Comparison of ENCODE assay signal across 9 cellular contexts in the genomic region with DNA sequence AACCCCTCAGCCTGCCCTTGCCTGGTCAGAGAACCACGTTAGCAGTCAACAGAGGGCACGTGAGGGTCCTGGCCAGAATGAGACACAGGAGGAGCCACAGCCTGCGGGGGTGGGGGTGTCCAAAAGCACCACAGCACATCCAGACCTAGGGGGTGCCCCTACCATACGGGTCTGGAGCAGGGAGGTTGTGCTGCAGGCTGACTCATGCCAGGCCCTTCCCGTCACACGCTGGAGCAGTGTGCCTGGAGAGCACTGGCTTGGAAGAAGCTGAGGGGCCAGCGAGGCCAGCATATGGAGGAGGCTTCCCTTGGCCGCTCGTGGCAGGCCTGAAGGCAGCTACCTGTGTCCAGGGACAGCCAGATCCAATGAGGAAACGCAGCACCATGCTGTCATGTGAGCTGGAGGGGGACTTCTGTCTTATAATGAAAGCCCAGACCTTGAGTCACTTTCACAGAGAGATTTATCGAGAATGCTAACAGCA. TPM values are rescaled to one million over a fixed set of nuclear protein-coding genes. Genes with fewer than 3 reads are reported as not detected.
DNase-seq lines count a peak whose midpoint lies in the region; ATAC-seq, FAIRE-seq and TF ChIP-seq lines count a peak whose summit lies in the region.
"Had no signal": no experiment of that assay in that cellular context is flagged by ENCODE, and none has a peak within 500 bp of the region (broad histone marks: within the 10 kb centered on the region; RNA-seq: fewer than 3 reads in every experiment).

No MANE protein-coding gene starts in this region.

- POLR2A ChIA-PET in K562 (lab: Yijun Ruan, JAX) = interaction anchor here (1.0 to 1.9 kb wide), 5 partner anchors 8 to 123 kb away, joined by 3 to 6 read pairs (median 4); no protein-coding TSS in a partner anchor

- H3K36me3 ChIP-seq in DND-41 (ENCODE audit: insufficient read depth, low read length) (peaks cover 27% of the 10 kb centered on the region), K562 (ENCODE audit: control insufficient read depth, insufficient read depth, low read length) (peaks cover 38% of the 10 kb centered on the region), neuronal stem cell (replicated peaks in 1 of 2; ENCODE audit: control insufficient read depth in 2 of 2, insufficient read depth in 2 of 2, low read length in 2 of 2) (peaks cover 0 to 25% of the 10 kb centered on the region in 2 donors)

- DNase-seq in DND-41 (no peak), M059J (ENCODE audit: low read depth) (peak; percentile 61), K562 (ENCODE audit: extremely low read depth in 1 of 4, low spot score in 3 of 4) (peak in 3 of 4 experiments; percentile 25 to 35 (median 27)), neuronal stem cell (ENCODE audit: low spot score) (no peak), left colon (no peak), HTR-8/SVneo (ENCODE audit: insufficient read length, low spot score) (no peak), natural killer cell (no peak)

- no peak overlapping the region for H4K8ac ChIP-seq in neuronal stem cell (ENCODE audit: low read depth, low read length)

- H3K27ac ChIP-seq in DND-41 (ENCODE audit: low read length) (peak overlapping the region; percentile 91), K562 (ENCODE audit: extremely low read depth, low read depth, low read length) (peak overlapping the region; percentile 92; the same call in 2 of the 3 replicates), neuronal stem cell (replicated peaks; ENCODE audit: low read length) (no peak overlapping the region)

- peak; percentile 69 for FAIRE-seq in K562 (lab: Jason Lieb, UNC)
- no peak for FAIRE-seq in HTR-8/SVneo (lab: Jason Lieb, UNC)

- CTCF ChIA-PET in K562 (lab: Yijun Ruan, JAX; ENCODE audit: low intra/inter-chr PET ratio) = no interaction called here

- H2AK5ac ChIP-seq in neuronal stem cell (ENCODE audit: low read depth, low read length) = no peak overlapping the region

- H3K27me3 ChIP-seq in DND-41 (ENCODE audit: insufficient read depth, low read length, poor library complexity) (no peaks in the 10 kb centered on the region), K562 (ENCODE audit: control insufficient read depth in 2 of 2, insufficient read depth in 2 of 2, low read length in 2 of 2) (no peaks in the 10 kb centered on the region), neuronal stem cell (ENCODE audit: control insufficient read depth in 3 of 3, insufficient read depth in 3 of 3, low read depth in 1 of 3, low read length in 3 of 3) (peaks cover 0 to 51% (median 0%) of the 10 kb centered on the region in 3 experiments)

- H3K4me3 ChIP-seq in DND-41 (ENCODE audit: low read depth in 1 of 2, low read length in 2 of 2) = peak overlapping the region; percentile 60 to 86; a peak in 3 of 4 replicates
- H3K4me3 ChIP-seq in K562 = 0 out of 2 replicates have a peak overlapping the region, but pooled peaks have one; percentile 81
- no peak overlapping the region for H3K4me3 ChIP-seq in neuronal stem cell (ENCODE audit: low read length in 2 of 2)

- H3K4me1 Mint-ChIP-seq in natural killer cell = peaks cover 0 to 6% of the 10 kb centered on the region in 2 donors

- no peak overlapping the region for H2BK5ac ChIP-seq in neuronal stem cell (ENCODE audit: low read length)

- H3K79me2 ChIP-seq in DND-41 (ENCODE audit: insufficient read depth, low read length) (peaks cover 47% of the 10 kb centered on the region), K562 (ENCODE audit: control insufficient read depth, insufficient read depth, low read length) (peaks cover 55% of the 10 kb centered on the region)

- ATAC-seq in DND-41 (ENCODE audit: insufficient read depth, low read depth) (no peak), K562 (peak; percentile 8), left colon (no peak), natural killer cell (no peak), GM21528 (IDR thresholded peaks at IDR 0.05; ENCODE audit: low FRiP score, unreplicated experiment) (no peak)
- ATAC-seq: Right ventricle myocardium inferior had no signal

- H4K20me1 ChIP-seq in DND-41 (ENCODE audit: insufficient read depth, low read length) = no peaks in the 10 kb centered on the region
- no peaks in the 10 kb centered on the region for H4K20me1 ChIP-seq in K562 (replicated peaks; ENCODE audit: control insufficient read depth, insufficient read depth, low read length)

- H3K27me3 Mint-ChIP-seq in natural killer cell (ENCODE audit: low read depth in 2 of 2) = no peaks in the 10 kb centered on the region

- H2BK12ac ChIP-seq in neuronal stem cell (ENCODE audit: low read length) = no peak overlapping the region

- H3K9me3 Mint-ChIP-seq in natural killer cell = no peaks in the 10 kb centered on the region

- no peak overlapping the region for H3K4ac ChIP-seq in neuronal stem cell (ENCODE audit: low read length)

- H3K9ac ChIP-seq in DND-41 (ENCODE audit: low read depth, low read length) (peak overlapping the region; percentile 94), K562 (ENCODE audit: insufficient read depth in 1 of 2, low read depth in 2 of 2, low read length in 2 of 2) (peak overlapping the region; percentile 95 to 99), neuronal stem cell (ENCODE audit: low read depth, low read length, poor library complexity) (peak overlapping the region; percentile 44)

- H2AFZ ChIP-seq in DND-41 (ENCODE audit: low read depth, low read length) = no peak overlapping the region
- no peak overlapping the region for H2AFZ ChIP-seq in K562 (ENCODE audit: low read depth, low read length)
- no peak overlapping the region for H2AFZ ChIP-seq in neuronal stem cell (ENCODE audit: low read length)

- H3K4me2 ChIP-seq in DND-41 (ENCODE audit: insufficient read depth, low read length) (peak overlapping the region; percentile 75), K562 (ENCODE audit: insufficient read depth, low read length) (peak overlapping the region; percentile 76), neuronal stem cell (ENCODE audit: insufficient read depth, low read length, poor library complexity, severe bottlenecking) (no peak overlapping the region)

- H3K27ac Mint-ChIP-seq in natural killer cell = no peak overlapping the region

- in situ Hi-C loops in K562 (cut with MboI) = no loop called here

- H3K4me1 ChIP-seq in DND-41 (ENCODE audit: insufficient read depth, low read length) (peaks cover 31% of the 10 kb centered on the region), K562 (replicated peaks in 1 of 2; ENCODE audit: control insufficient read depth in 2 of 2, insufficient read depth in 2 of 2, low read length in 2 of 2) (peaks cover 21 to 75% of the 10 kb centered on the region in 2 experiments), neuronal stem cell (ENCODE audit: control insufficient read depth in 2 of 2, insufficient read depth in 1 of 2, low read depth in 1 of 2, low read length in 2 of 2) (peaks cover 7 to 16% of the 10 kb centered on the region in 2 donors)

- WGBS in K562 (ENCODE audit: insufficient coverage, low coverage, missing lambda C conversion rate) = 44% methylated on average over 9 of the region's 11 CpGs
- no CpG with 5 or more reads among the region's 11 CpGs for WGBS in neuronal stem cell (ENCODE audit: extremely low coverage in 2 of 2, insufficient read length in 2 of 2, insufficient replicate concordance in 1 of 2), 2 donors

- no peak overlapping the region for H3K18ac ChIP-seq in neuronal stem cell (ENCODE audit: low read length)

- TF ChIP-seq POLR2A in K562 (conservative IDR thresholded peaks at IDR 0.05) = 0 out of 2 replicates have a peak, but pooled peaks have one; percentile 18

- H2BK120ac ChIP-seq in neuronal stem cell (ENCODE audit: low read depth, low read length) = no peak overlapping the region

- H3K4me3 Mint-ChIP-seq in natural killer cell = no peak overlapping the region

- peaks cover 12% of the 10 kb centered on the region for H3K79me1 ChIP-seq in neuronal stem cell (ENCODE audit: low read depth, low read length)

- BruUV-seq in K562 (replicated peaks; lab: Mats Ljungman, UMichigan) = no TSS peak

- TF ChIP-seq RAD21 in K562 (CRISPR knock-in tag; conservative IDR thresholded peaks at IDR 0.05 in 1 of 2, IDR thresholded peaks at IDR 0.05 in 1 of 2) = no peak

- no peak overlapping the region for H2BK15ac ChIP-seq in neuronal stem cell (ENCODE audit: low read length)

- intact Hi-C loops in K562 (cut with micrococcal nuclease) = loop anchor here (2.0 to 5.0 kb wide), 2 partner anchors 50 to 71 kb away; a partner anchor contains a TSS
- intact Hi-C loops in left colon (cut with DNase I, micrococcal nuclease) = no loop called here
- intact Hi-C loops in natural killer cell (cut with micrococcal nuclease) = no loop called here

- no peak overlapping the region for H4K91ac ChIP-seq in neuronal stem cell (ENCODE audit: low read depth, low read length, poor library complexity)

- H3K23ac ChIP-seq in neuronal stem cell (ENCODE audit: low read depth, low read length, poor library complexity) = no peak overlapping the region

- H3K9me1 ChIP-seq in K562 (ENCODE audit: control insufficient read depth, insufficient read depth, low read length) = no peaks in the 10 kb centered on the region

- TF ChIP-seq EP300 in K562 (IDR thresholded peaks at IDR 0.05; ENCODE audit: low read length) = no peak

- H3K9me3 ChIP-seq in DND-41 (ENCODE audit: insufficient read depth, low read length, severe bottlenecking) = no peaks in the 10 kb centered on the region
- H3K9me3 ChIP-seq in K562 (replicated peaks; ENCODE audit: control insufficient read depth, insufficient read depth, low read depth, low read length) = no peaks in the 10 kb centered on the region
- no peaks in the 10 kb centered on the region for H3K9me3 ChIP-seq in neuronal stem cell (replicated peaks in 1 of 2; ENCODE audit: control insufficient read depth in 2 of 2, insufficient read depth in 1 of 2, low read depth in 1 of 2, low read length in 2 of 2)

- H3K36me3 Mint-ChIP-seq in natural killer cell = no peaks in the 10 kb centered on the region

- no peak overlapping the region for H3K14ac ChIP-seq in neuronal stem cell (ENCODE audit: low read length)

- no peak for TF ChIP-seq CTCF in DND-41 (IDR thresholded peaks at IDR 0.05; ENCODE audit: borderline replicate concordance, extremely low read depth, low read length, poor library complexity, severe bottlenecking)
- TF ChIP-seq CTCF in K562 (IDR thresholded peaks at IDR 0.05 in 2 of 3, conservative IDR thresholded peaks at IDR 0.05 in 1 of 3; ENCODE audit: insufficient read depth in 2 of 3, low read depth in 1 of 3, low read length in 3 of 3) = no peak
- TF ChIP-seq CTCF in natural killer cell (IDR thresholded peaks at IDR 0.05) = no peak

RNA-seq across cellular contexts. Expression of a gene that starts 1.5 kb away (rescaled TPM):
- total RNA-seq in M059J (2014; rRNA removed; shearing (Covaris generic)) = 89.3 and 152 TPM in 2 replicates
- total RNA-seq in K562 (2011; cell fraction: chromatin; rRNA removed; ENCODE audit: low replicate concordance) = 92.6 and 283 TPM in 2 replicates
- total RNA-seq in K562 (2011; cell fraction: nucleolus; rRNA removed) = 241 and 247 TPM in 2 replicates
- total RNA-seq in K562 (2011; cell fraction: nucleoplasm; rRNA removed) = 125 and 132 TPM in 2 replicates
- 220 and 274 TPM in 2 replicates for total RNA-seq in K562 (2014; rRNA removed)
- 52.2 and 68.1 TPM in 2 replicates for total RNA-seq in K562 (2014; rRNA removed; fragmentation: Illumina TruSeq; extraction: Trizol)
- total RNA-seq in K562 (2015; rRNA removed; fragmentation: Illumina TruSeq; extraction: Trizol) = 138 and 144 TPM in 2 replicates
- 260 and 261 TPM in 2 replicates for total RNA-seq in K562 (2021)
- 91.6 and 104 TPM in 2 replicates for polyA plus RNA-seq in K562 (2011; rRNA removed)
- polyA plus RNA-seq in K562 (2011; cell fraction: cytosol; rRNA removed) = 93.8 and 232 TPM in 2 replicates
- 88.5 and 119 TPM in 2 replicates for polyA plus RNA-seq in K562 (2011; cell fraction: nucleus; rRNA removed)
- 223 and 331 TPM in 2 replicates for polyA plus RNA-seq in K562 (2012)
- 78.9 and 128 TPM in 2 replicates for polyA plus RNA-seq in K562 (2014; fragmentation: Illumina TruSeq; extraction: Trizol)
- polyA plus RNA-seq in K562 (2014; fragmentation: Nextera tagmentation; extraction: Ambion mirVana) = 10 to 100 TPM; 11.6 to 16.1 TPM
- 177 and 184 TPM in 2 replicates for polyA plus RNA-seq in K562 (2014; rRNA removed)
- 49.2 and 97.3 TPM in 2 replicates for polyA minus RNA-seq in K562 (2011; rRNA and poly(A)+ RNA removed)
- polyA minus RNA-seq in K562 (2011; cell fraction: cytosol; rRNA and poly(A)+ RNA removed) = 145 and 167 TPM in 2 replicates
- polyA minus RNA-seq in K562 (2011; cell fraction: nucleus; rRNA and poly(A)+ RNA removed) = 49.9 and 54.3 TPM in 2 replicates
- polyA plus RNA-seq in neuronal stem cell (2013, experiment 1 of 2) = 33.3 TPM
- 32.7 TPM for polyA plus RNA-seq in neuronal stem cell (2013, experiment 2 of 2)
- 100 to 1,000 TPM in 1 of 2 donors, 10 to 100 TPM in 1; 76.1 to 103 TPM for total RNA-seq in left colon
- 100 to 1,000 TPM in 2 of 3 donors, 10 to 100 TPM in 1; 87.5 to 114 (median 107) TPM for total RNA-seq in natural killer cell

RNA-seq across cellular contexts. Expression of a gene that starts 48.6 kb away (rescaled TPM):
- 8.1 and 10.3 TPM in 2 replicates for total RNA-seq in M059J (2014; rRNA removed; shearing (Covaris generic))
- 4.7 and 15.6 TPM in 2 replicates for total RNA-seq in K562 (2011; cell fraction: chromatin; rRNA removed; ENCODE audit: low replicate concordance)
- total RNA-seq in K562 (2011; cell fraction: nucleolus; rRNA removed) = 17.4 and 21.8 TPM in 2 replicates
- total RNA-seq in K562 (2011; cell fraction: nucleoplasm; rRNA removed) = 9.3 and 9.5 TPM in 2 replicates
- total RNA-seq in K562 (2014; rRNA removed) (3.3 and 5.1 TPM in 2 replicates), K562 (2014; rRNA removed; fragmentation: Illumina TruSeq; extraction: Trizol) (0.93 and 1.2 TPM in 2 replicates), K562 (2015; rRNA removed; fragmentation: Illumina TruSeq; extraction: Trizol) (1.1 and 1.6 TPM in 2 replicates), K562 (2021) (6.4 and 8.5 TPM in 2 replicates), left colon (1 to 10 TPM; 8.4 to 9.9 TPM), natural killer cell (1 to 10 TPM; 1.2 to 4.3 (median 1.4) TPM)
- polyA plus RNA-seq in K562 (2011; rRNA removed) (5.6 and 8.1 TPM in 2 replicates), K562 (2014; fragmentation: Illumina TruSeq; extraction: Trizol) (1.2 and 2.0 TPM in 2 replicates), K562 (2014; fragmentation: Nextera tagmentation; extraction: Ambion mirVana) (1 to 10 TPM in 1 of 2 experiments, under 1 TPM in 1; 0.13 to 1.1 TPM), K562 (2014; rRNA removed) (4.0 TPM in 2 replicates)
- 12.5 and 24.6 TPM in 2 replicates for polyA plus RNA-seq in K562 (2011; cell fraction: cytosol; rRNA removed)
- 6.3 and 6.4 TPM in 2 replicates for polyA plus RNA-seq in K562 (2011; cell fraction: nucleus; rRNA removed)
- polyA plus RNA-seq in K562 (2012) = 3.9 and 12.2 TPM in 2 replicates
- polyA minus RNA-seq in K562 (2011; rRNA and poly(A)+ RNA removed) = 3.7 and 4.9 TPM in 2 replicates
- polyA minus RNA-seq in K562 (2011; cell fraction: cytosol; rRNA and poly(A)+ RNA removed) = 5.6 and 6.4 TPM in 2 replicates
- polyA minus RNA-seq in K562 (2011; cell fraction: nucleus; rRNA and poly(A)+ RNA removed) = 1.3 and 1.8 TPM in 2 replicates
- polyA plus RNA-seq in neuronal stem cell (2013, experiment 1 of 2) = 6.2 TPM
- 6.1 TPM for polyA plus RNA-seq in neuronal stem cell (2013, experiment 2 of 2)

RNA-seq across cellular contexts. Expression of a gene that starts 49.6 kb away (rescaled TPM):
- 33.9 and 72.3 TPM in 2 replicates for total RNA-seq in M059J (2014; rRNA removed; shearing (Covaris generic))
- total RNA-seq in K562 (2011; cell fraction: chromatin; rRNA removed; ENCODE audit: low replicate concordance) = 39.3 and 72.5 TPM in 2 replicates
- total RNA-seq in K562 (2011; cell fraction: nucleolus; rRNA removed) = 41.0 and 46.2 TPM in 2 replicates
- total RNA-seq in K562 (2011; cell fraction: nucleoplasm; rRNA removed) = 38.1 and 43.2 TPM in 2 replicates
- 39.2 and 59.3 TPM in 2 replicates for total RNA-seq in K562 (2014; rRNA removed)
- 9.1 and 10.3 TPM in 2 replicates for total RNA-seq in K562 (2014; rRNA removed; fragmentation: Illumina TruSeq; extraction: Trizol)
- 17.1 and 23.4 TPM in 2 replicates for total RNA-seq in K562 (2015; rRNA removed; fragmentation: Illumina TruSeq; extraction: Trizol)
- 121 and 133 TPM in 2 replicates for total RNA-seq in K562 (2021)
- polyA plus RNA-seq in K562 (2011; rRNA removed) = 5.9 and 8.7 TPM in 2 replicates
- polyA plus RNA-seq in K562 (2011; cell fraction: cytosol; rRNA removed) = 11.3 and 17.7 TPM in 2 replicates
- polyA plus RNA-seq in K562 (2011; cell fraction: nucleus; rRNA removed) = 39.1 and 51.6 TPM in 2 replicates
- polyA plus RNA-seq in K562 (2012) = 37.4 and 57.1 TPM in 2 replicates
- polyA plus RNA-seq in K562 (2014; fragmentation: Illumina TruSeq; extraction: Trizol) = 45.3 and 68.0 TPM in 2 replicates
- 10 to 100 TPM in 1 of 2 experiments, 1 to 10 TPM in 1; 2.8 to 10.5 TPM for polyA plus RNA-seq in K562 (2014; fragmentation: Nextera tagmentation; extraction: Ambion mirVana)
- 44.8 and 45.2 TPM in 2 replicates for polyA plus RNA-seq in K562 (2014; rRNA removed)
- 4.5 and 6.6 TPM in 2 replicates for polyA minus RNA-seq in K562 (2011; rRNA and poly(A)+ RNA removed)
- polyA minus RNA-seq in K562 (2011; cell fraction: cytosol; rRNA and poly(A)+ RNA removed) = 55.8 and 74.4 TPM in 2 replicates
- polyA minus RNA-seq in K562 (2011; cell fraction: nucleus; rRNA and poly(A)+ RNA removed) = 14.8 and 15.6 TPM in 2 replicates
- polyA plus RNA-seq in neuronal stem cell (2013, experiment 1 of 2) = 37.0 TPM
- 39.4 TPM for polyA plus RNA-seq in neuronal stem cell (2013, experiment 2 of 2)
- 10 to 100 TPM; 31.9 to 47.9 TPM for total RNA-seq in left colon
- 10 to 100 TPM; 65.2 to 76.7 (median 67.5) TPM for total RNA-seq in natural killer cell

Comparison
In these comparisons a context has a peak if more than half of its experiments do, and no peak if none do; other contexts are left out.
1. DNase-seq: peak in M059J (single experiment) and K562 (3 of 4); none in DND-41 (single experiment), neuronal stem cell (single experiment), left colon (0 of 2), HTR-8/SVneo (single experiment) and natural killer cell (single experiment).
2. H3K4me3 ChIP-seq: peak in DND-41 (2 of 2) and K562 (single experiment); none in neuronal stem cell (0 of 2).
3. H3K9ac ChIP-seq: peak in every context shown above with its lines; median percentile 97 in K562; 94 in DND-41; 44 in neuronal stem cell.